1 cellular context compared by ENCODE assay signal in genomic region chr6:131696956-131697355, GRCh38.
A peak's percentile ranks its signal among the peaks of the same experiment; 100 is the strongest.
TF ChIP-seq lines count a peak whose summit lies in the region.

No MANE protein-coding gene starts in this region.

TF ChIP-seq in GM12878, 131 proteins besides CTCF, POLR2A, EP300 and RAD21:
- TF ChIP-seq ZBTB11 (CRISPR knock-in tag; IDR thresholded peaks at IDR 0.05), result no peak
- 0 out of 2 replicates have a peak, but pooled peaks have one; percentile 25 for TF ChIP-seq TCF7 (IDR thresholded peaks at IDR 0.05; ENCODE audit: borderline replicate concordance)
